8 cellular contexts compared by ENCODE assay signal in the genomic region with DNA sequence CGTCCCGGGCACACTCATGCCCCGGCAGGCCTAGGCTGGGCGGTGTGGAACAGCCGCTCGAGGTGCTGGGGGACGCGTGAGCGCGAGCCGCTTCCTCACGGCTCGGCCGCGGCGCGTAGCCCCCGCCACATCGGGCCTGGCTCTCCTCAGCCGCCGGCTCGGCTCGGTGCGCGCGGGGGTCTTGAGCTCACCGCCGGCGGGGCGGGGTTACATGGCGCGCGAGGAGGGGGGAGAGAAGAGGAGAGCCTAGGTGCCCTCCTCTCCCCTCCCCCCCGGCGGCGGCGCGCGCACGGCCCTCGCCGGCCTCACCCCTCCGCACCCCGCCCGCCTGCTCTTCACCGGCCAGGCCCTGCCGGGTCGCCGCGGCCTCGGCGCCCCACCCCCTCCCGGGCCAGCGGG. TPM values are rescaled to one million over a fixed set of nuclear protein-coding genes. Genes with fewer than 3 reads are reported as not detected.
DNase-seq lines count a peak whose midpoint lies in the region; ATAC-seq and TF ChIP-seq lines count a peak whose summit lies in the region.

No MANE protein-coding gene starts in this region.

- H3K14ac ChIP-seq in IMR-90 (replicated peaks; ENCODE audit: low read depth, low read length): no peak overlapping the region

- TF ChIP-seq CTCF in DOHH2 (IDR thresholded peaks at IDR 0.05; ENCODE audit: low read depth, low read length, poor library complexity, severe bottlenecking) (no peak), IMR-90 (conservative IDR thresholded peaks at IDR 0.05; ENCODE audit: low read depth, low read length) (no peak)

- no peak overlapping the region for H2AK5ac ChIP-seq in IMR-90 (ENCODE audit: low read depth, low read length)

- H3K4me2 ChIP-seq in DOHH2 (ENCODE audit: low read length): peak overlapping the region; percentile 77
- H3K4me2 ChIP-seq in IMR-90 (ENCODE audit: low read depth, low read length): peak overlapping the region; percentile 82

- H4K8ac ChIP-seq in IMR-90 (ENCODE audit: low read depth in 2 of 2, low read length in 2 of 2): no peak overlapping the region; a peak in 1 of 4 replicates

- peaks cover 3 to 23% of the 10 kb centered on the region in 2 experiments; a peak in 2 of 4 replicates for H3K79me1 ChIP-seq in IMR-90 (ENCODE audit: low read depth in 1 of 2, low read length in 2 of 2)

- no peaks in the 10 kb centered on the region for H3K9me2 ChIP-seq in DOHH2 (replicated peaks; ENCODE audit: control insufficient read depth, low read length)

- no peak overlapping the region for H2BK20ac ChIP-seq in IMR-90 (ENCODE audit: low read depth, low read length)

- peak overlapping the region; percentile 82 for H3K4me3 ChIP-seq in DOHH2 (ENCODE audit: low read length)
- H3K4me3 ChIP-seq in IMR-90 (ENCODE audit: insufficient read depth, low read depth, low read length): peak overlapping the region; percentile 90

- peaks cover 33% of the 10 kb centered on the region for H3K36me3 ChIP-seq in DOHH2 (ENCODE audit: control insufficient read depth, low read length)
- H3K36me3 ChIP-seq in IMR-90 (ENCODE audit: control insufficient read depth, insufficient read depth, low read length): peaks cover 2% of the 10 kb centered on the region; the same call in 1 of the 2 replicates

- H3K9ac ChIP-seq in IMR-90 (ENCODE audit: low read depth, low read length): peak overlapping the region; percentile 69

- no peak for TF ChIP-seq POLR2A in IMR-90 (IDR thresholded peaks at IDR 0.05; ENCODE audit: low read depth, low read length)

- dilution Hi-C loops in IMR-90 (cut with HindIII; ENCODE audit: low sequenced_read_pairs, unreplicated experiment): no loop called here

- DNase-seq in IMR-90 (peak; percentile 42), cardiac septum (ENCODE audit: low spot score) (peak; percentile 91), posterior vena cava (ENCODE audit: low spot score) (peak; percentile 92), ureter (ENCODE audit: low spot score) (peak; percentile 80)
- DNase-seq in activated naive CD8-positive, alpha-beta T cell treated with anti-CD3 and anti-CD28 coated beads, Interleukin-2, amount 50 U/mL, for 16 hours (ENCODE audit: low read depth, low spot score): peak; percentile 65

- H3K27ac ChIP-seq in DOHH2 (ENCODE audit: low read depth, low read length) (peak overlapping the region; percentile 65), IMR-90 (ENCODE audit: insufficient read depth, low read length) (peak overlapping the region; percentile 85)

- H2BK5ac ChIP-seq in IMR-90 (ENCODE audit: low read depth, low read length, poor library complexity, severe bottlenecking): peak overlapping the region; percentile 77

- no peak overlapping the region for H3K23ac ChIP-seq in IMR-90 (ENCODE audit: low read depth, low read length)

- H3F3A ChIP-seq in DOHH2 (ENCODE audit: control insufficient read depth, insufficient read depth): peaks cover 15% of the 10 kb centered on the region; the same call in 1 of the 2 replicates

- H3K27me3 ChIP-seq in DOHH2 (ENCODE audit: control insufficient read depth, low read length) (no peaks in the 10 kb centered on the region), IMR-90 (ENCODE audit: control insufficient read depth, insufficient read depth, low read length) (no peaks in the 10 kb centered on the region)

- H3K4ac ChIP-seq in IMR-90 (ENCODE audit: low read depth, low read length): no peak overlapping the region; the same call in 1 of the 2 replicates

- no peak overlapping the region for H3K18ac ChIP-seq in IMR-90 (ENCODE audit: low read depth, low read length)

- H2AFZ ChIP-seq in IMR-90 (replicated peaks; ENCODE audit: low read length, poor library complexity): peak overlapping the region; percentile 94

- TF ChIP-seq RAD21 in IMR-90 (IDR thresholded peaks at IDR 0.05; ENCODE audit: low read length): no peak

- in situ Hi-C loops in IMR-90 (cut with MboI; ENCODE audit: low sequenced_read_pairs): no loop called here

- no peaks in the 10 kb centered on the region; the same call in 1 of the 2 replicates for H3K9me1 ChIP-seq in IMR-90 (ENCODE audit: insufficient read depth, low read length)

- H3K4me1 ChIP-seq in DOHH2 (ENCODE audit: control insufficient read depth, low read length) (peaks cover 34% of the 10 kb centered on the region), IMR-90 (ENCODE audit: control insufficient read depth, insufficient read depth, low read length) (no peaks in the 10 kb centered on the region; the same call in 1 of the 2 replicates)

- POLR2A ChIA-PET in IMR-90 (lab: Charles Lee; ENCODE audit: unreplicated experiment): interaction anchor here (0.7 kb wide), 1 partner anchor 379 kb away, joined by 3 read pairs; a partner anchor contains a TSS

- H4K5ac ChIP-seq in IMR-90 (ENCODE audit: low read depth, low read length): no peak overlapping the region

- H2BK15ac ChIP-seq in IMR-90 (ENCODE audit: low read depth, low read length): no peak overlapping the region

- BruUV-seq in IMR-90 (replicated peaks; lab: Mats Ljungman, UMichigan): no TSS peak

- no peak overlapping the region; the same call in 1 of the 2 replicates for H3K56ac ChIP-seq in IMR-90 (ENCODE audit: extremely low read depth, insufficient read depth, low read length)

- peaks cover 86% of the 10 kb centered on the region for H3K79me2 ChIP-seq in DOHH2 (ENCODE audit: control insufficient read depth, low read length)

- ATAC-seq in GM21529 (IDR thresholded peaks at IDR 0.05; ENCODE audit: unreplicated experiment) (peak; percentile 42), IMR-90 (ENCODE audit: low read depth) (peak; percentile 80), SK-N-SH treated with all-trans-retinoic acid at 6 μM for 48 hours (peak; percentile 74)

- intact Hi-C loops in IMR-90 (cut with micrococcal nuclease): loop anchor here (2.0 kb wide), 1 partner anchor 209 kb away; no protein-coding TSS in a partner anchor
- intact Hi-C loops in cardiac septum (cut with DNase I): loop anchor here (2.0 to 10.0 kb wide), 2 partner anchors 71 to 173 kb away; a partner anchor contains a TSS
- intact Hi-C loops in posterior vena cava (cut with DNase I): loop anchor here in 1 of 2 donors (10.0 kb wide), 1 partner anchor 383 kb away; a partner anchor contains a TSS

- no peak overlapping the region for H4K91ac ChIP-seq in IMR-90 (ENCODE audit: insufficient read depth, low read depth, low read length)

- CTCF ChIA-PET in IMR-90 (lab: Yijun Ruan, JAX): interaction anchor here (1.0 kb wide), 1 partner anchor 9 kb away, joined by 3 read pairs; no protein-coding TSS in a partner anchor

- peak overlapping the region; percentile 81 for H2AK9ac ChIP-seq in IMR-90 (replicated peaks; ENCODE audit: low read depth, low read length, poor library complexity)

- no peak overlapping the region for H2BK120ac ChIP-seq in IMR-90 (ENCODE audit: low read depth, low read length)

- H3K9me3 ChIP-seq in DOHH2 (ENCODE audit: control insufficient read depth, insufficient read depth, low read length) (no peaks in the 10 kb centered on the region), IMR-90 (ENCODE audit: control insufficient read depth, insufficient read depth, low read length) (no peaks in the 10 kb centered on the region)

- H4K20me1 ChIP-seq in DOHH2 (ENCODE audit: control insufficient read depth, insufficient read depth, low read depth, low read length) (peaks cover 9% of the 10 kb centered on the region), IMR-90 (ENCODE audit: insufficient read depth, low read length) (peaks cover 24% of the 10 kb centered on the region)

- WGBS in IMR-90 (ENCODE audit: extremely low coverage in 2 of 2, insufficient read length in 1 of 2), 2 experiments: no CpG with 5 or more reads among the region's 54 CpGs

TF ChIP-seq in IMR-90, 13 proteins besides CTCF, POLR2A, EP300 and RAD21:
- TF ChIP-seq, protein P1, sequence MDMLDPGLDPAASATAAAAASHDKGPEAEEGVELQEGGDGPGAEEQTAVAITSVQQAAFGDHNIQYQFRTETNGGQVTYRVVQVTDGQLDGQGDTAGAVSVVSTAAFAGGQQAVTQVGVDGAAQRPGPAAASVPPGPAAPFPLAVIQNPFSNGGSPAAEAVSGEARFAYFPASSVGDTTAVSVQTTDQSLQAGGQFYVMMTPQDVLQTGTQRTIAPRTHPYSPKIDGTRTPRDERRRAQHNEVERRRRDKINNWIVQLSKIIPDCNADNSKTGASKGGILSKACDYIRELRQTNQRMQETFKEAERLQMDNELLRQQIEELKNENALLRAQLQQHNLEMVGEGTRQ (IDR thresholded peaks at IDR 0.05; ENCODE audit: low read depth, low read length): no peak
- TF ChIP-seq MXI1 (IDR thresholded peaks at IDR 0.05; ENCODE audit: borderline replicate concordance, low read depth, low read length): peak; percentile 18; the same call in 1 of the 2 replicates

TF ChIP-seq in SK-N-SH treated with all-trans-retinoic acid at 6 μM for 48 hours, 23 proteins besides CTCF, POLR2A, EP300 and RAD21:
- TF ChIP-seq ZFP3 (CRISPR knock-in tag; IDR thresholded peaks at IDR 0.05): no peak
- no peak for TF ChIP-seq ESRRG (CRISPR knock-in tag; IDR thresholded peaks at IDR 0.05)
- no peak for TF ChIP-seq GLIS3 (CRISPR knock-in tag; IDR thresholded peaks at IDR 0.05)
- no peak for TF ChIP-seq ZNF565 (CRISPR knock-in tag; conservative IDR thresholded peaks at IDR 0.05; ENCODE audit: low read depth)

RNA-seq across cellular contexts. Expression of a gene that starts 7.7 kb away (rescaled TPM):
- 42.3 and 67.2 TPM in 2 replicates for total RNA-seq in IMR-90 (2012; rRNA removed)
- 6.1 and 7.5 TPM in 2 replicates for polyA plus RNA-seq in IMR-90 (2012; rRNA removed)
- 1.3 and 1.9 TPM in 2 replicates for polyA plus RNA-seq in IMR-90 (2012; cell fraction: cytosol; rRNA removed)
- 0.64 and 3.3 TPM in 2 replicates for polyA plus RNA-seq in IMR-90 (2012; cell fraction: nucleus; rRNA removed; ENCODE audit: low replicate concordance)
- 21.6 TPM for total RNA-seq in cardiac septum
- total RNA-seq in posterior vena cava: 10 to 100 TPM; 14.0 to 15.9 TPM
- 14.7 TPM for total RNA-seq in ureter

Comparison
In these comparisons a context has a peak if more than half of its experiments do, and no peak if none do; other contexts are left out.
1. Peak in every context shown above with its lines: DNase-seq, ATAC-seq, H3K4me3 ChIP-seq and H3K27ac ChIP-seq.
2. DNase-seq: peak in every context shown above with its lines; median percentile 92 in posterior vena cava; 91 in cardiac septum; 80 in ureter; 65 in activated naive CD8-positive, alpha-beta T cell treated with anti-CD3 and anti-CD28 coated beads, Interleukin-2, amount 50 U/mL, for 16 hours; 42 in IMR-90.